Comparison of ENCODE assay signal across 25 cellular contexts in the genomic region with DNA sequence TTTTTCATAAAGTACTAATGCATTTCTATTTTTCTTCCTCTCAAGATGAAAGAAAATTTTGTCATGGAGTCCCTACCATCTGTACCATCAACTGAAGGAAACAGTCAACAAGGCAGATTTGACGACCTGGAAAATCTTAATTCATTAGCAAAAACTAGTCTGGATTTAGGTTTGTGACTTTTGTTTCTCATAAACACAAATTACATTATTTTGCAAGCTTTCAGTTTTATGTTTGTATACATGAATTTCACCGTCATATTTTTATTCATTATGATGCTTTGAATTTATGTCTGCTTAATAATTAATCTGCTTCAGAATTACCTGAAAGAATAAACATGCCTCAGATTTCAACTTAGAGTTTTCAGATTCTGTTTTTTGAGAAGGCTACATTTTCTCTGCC.
DNase-seq lines count a peak whose midpoint lies in the region; ATAC-seq, FAIRE-seq and TF ChIP-seq lines count a peak whose summit lies in the region.
"Had no signal": no experiment of that assay in that cellular context is flagged by ENCODE, and none has a peak within 500 bp of the region (broad histone marks: within the 10 kb centered on the region; RNA-seq: fewer than 3 reads in every experiment).

No MANE protein-coding gene starts in this region.

- CTCF ChIA-PET in HepG2 (lab: Yijun Ruan, JAX; ENCODE audit: low intra/inter-chr PET ratio, low total read pairs) (no interaction called here), K562 (lab: Yijun Ruan, JAX; ENCODE audit: low intra/inter-chr PET ratio) (no interaction called here)

- FAIRE-seq in HepG2 (lab: Jason Lieb, UNC) (no peak), K562 (lab: Jason Lieb, UNC) (no peak)
- FAIRE-seq: GM12892, GM18507 had no signal

- no peak for TF ChIP-seq POLR2A in HepG2 (IDR thresholded peaks at IDR 0.05; ENCODE audit: insufficient read depth in 1 of 2, low read depth in 2 of 2, low read length in 2 of 2)
- TF ChIP-seq POLR2A in right lobe of liver (IDR thresholded peaks at IDR 0.05): no peak
- TF ChIP-seq POLR2A in K562 (conservative IDR thresholded peaks at IDR 0.05): no peak

- H3K27me3 Mint-ChIP-seq in activated CD4-positive, alpha-beta T cell treated with anti-CD3 and anti-CD28 coated beads, Interleukin-2, amount 10 ng/mL, durations not matched to agents 24 days and 14 days: no peaks in the 10 kb centered on the region
- H3K27me3 Mint-ChIP-seq: CD4-positive, alpha-beta memory T cell; CD4-positive, CD25-positive, alpha-beta regulatory T cell; CD8-positive, alpha-beta memory T cell had no signal

- no peak overlapping the region for H3K4me3 Mint-ChIP-seq in activated CD4-positive, alpha-beta T cell treated with anti-CD3 and anti-CD28 coated beads, Interleukin-2, amount 10 ng/mL, durations not matched to agents 24 days and 14 days
- H3K4me3 Mint-ChIP-seq: CD14-positive monocyte; CD4-positive, alpha-beta memory T cell; CD4-positive, CD25-positive, alpha-beta regulatory T cell; CD8-positive, alpha-beta memory T cell had no signal

- H4K20me1 ChIP-seq in HepG2 (ENCODE audit: insufficient read depth, low read length) (no peaks in the 10 kb centered on the region), K562 (replicated peaks; ENCODE audit: control insufficient read depth, insufficient read depth, low read length) (no peaks in the 10 kb centered on the region)
- H4K20me1 ChIP-seq: BLaER1 had no signal

- in situ Hi-C loops in HepG2 (cut with HindIII; ENCODE audit: extremely low pct_ligation_motif_present, low pct_unique_long_range_greater_than_20kb): no loop called here
- in situ Hi-C loops in K562 (cut with MboI): no loop called here

- H3K9me3 ChIP-seq in HepG2 (ENCODE audit: low read length) (peaks cover 5% of the 10 kb centered on the region), right lobe of liver (no peaks in the 10 kb centered on the region), K562 (replicated peaks; ENCODE audit: control insufficient read depth, insufficient read depth, low read depth, low read length) (no peaks in the 10 kb centered on the region)
- H3K9me3 ChIP-seq: BE2C had no signal

- TF ChIP-seq EP300 in HepG2 (IDR thresholded peaks at IDR 0.05; ENCODE audit: low read depth in 2 of 2, low read length in 2 of 2): no peak
- no peak for TF ChIP-seq EP300 in HepG2 (CRISPR knock-in tag; IDR thresholded peaks at IDR 0.05; ENCODE audit: borderline replicate concordance)
- TF ChIP-seq EP300 in K562 (IDR thresholded peaks at IDR 0.05; ENCODE audit: low read length): no peak

- no peak for TF ChIP-seq CTCF in HepG2 (CRISPR knock-in tag; IDR thresholded peaks at IDR 0.05)
- TF ChIP-seq CTCF in right lobe of liver (IDR thresholded peaks at IDR 0.05): no peak
- TF ChIP-seq CTCF in K562 (IDR thresholded peaks at IDR 0.05 in 2 of 3, conservative IDR thresholded peaks at IDR 0.05 in 1 of 3; ENCODE audit: insufficient read depth in 2 of 3, low read depth in 1 of 3, low read length in 3 of 3): no peak

- H3K9me1 ChIP-seq in K562 (ENCODE audit: control insufficient read depth, insufficient read depth, low read length): no peaks in the 10 kb centered on the region

- H3K27ac ChIP-seq in HepG2 (ENCODE audit: extremely low read length, insufficient read depth, low read length) (no peak overlapping the region), right lobe of liver (no peak overlapping the region), K562 (ENCODE audit: extremely low read depth, low read depth, low read length) (no peak overlapping the region)
- H3K27ac ChIP-seq: 22Rv1, BLaER1 had no signal

- H3K36me3 Mint-ChIP-seq in activated CD4-positive, alpha-beta T cell treated with anti-CD3 and anti-CD28 coated beads, Interleukin-2, amount 10 ng/mL, durations not matched to agents 24 days and 14 days (ENCODE audit: low read depth): peaks cover 8% of the 10 kb centered on the region
- H3K36me3 Mint-ChIP-seq: CD14-positive monocyte had no signal

- ATAC-seq in HepG2 (no peak), right lobe of liver (no peak), K562 (no peak)
- ATAC-seq: GM12878 had no signal

- no TSS peak for BruUV-seq in HepG2 (replicated peaks; lab: Mats Ljungman, UMichigan)
- no TSS peak for BruUV-seq in K562 (replicated peaks; lab: Mats Ljungman, UMichigan)

- WGBS in HepG2 (ENCODE audit: low lambda C conversion rate): 95% methylated on average over 2 of the region's 2 CpGs
- WGBS in right lobe of liver (ENCODE audit: insufficient coverage, low coverage, low lambda C conversion rate, missing lambda C conversion rate): 100% methylated on average over 2 of the region's 2 CpGs
- 0% methylated on average over 2 of the region's 2 CpGs for WGBS in K562 (ENCODE audit: insufficient coverage, low coverage, missing lambda C conversion rate)

- H3K36me3 ChIP-seq in HepG2 (replicated peaks in 1 of 2; ENCODE audit: control insufficient read depth in 1 of 2, insufficient read depth in 2 of 2, low read length in 2 of 2): no peaks in the 10 kb centered on the region
- peaks cover 0 to 15% (median 3%) of the 10 kb centered on the region in 4 donors for H3K36me3 ChIP-seq in right lobe of liver
- no peaks in the 10 kb centered on the region for H3K36me3 ChIP-seq in K562 (ENCODE audit: control insufficient read depth, insufficient read depth, low read length)
- H3K36me3 ChIP-seq: BE2C, BLaER1 had no signal

- TF ChIP-seq RAD21 in HepG2 (CRISPR knock-in tag; IDR thresholded peaks at IDR 0.05): no peak
- no peak for TF ChIP-seq RAD21 in K562 (CRISPR knock-in tag; conservative IDR thresholded peaks at IDR 0.05 in 1 of 2, IDR thresholded peaks at IDR 0.05 in 1 of 2)

- intact Hi-C loops in HepG2 (cut with micrococcal nuclease; ENCODE audit: unreplicated experiment): no loop called here
- intact Hi-C loops in right lobe of liver (cut with DNase I): no loop called here
- intact Hi-C loops in K562 (cut with micrococcal nuclease): no loop called here
- intact Hi-C loops in activated CD4-positive, alpha-beta T cell treated with anti-CD3 and anti-CD28 coated beads, Interleukin-2, amount 10 ng/mL, durations not matched to agents 24 days and 14 days (cut with micrococcal nuclease): no loop called here

- H2AFZ ChIP-seq in HepG2 (ENCODE audit: low read length): no peak overlapping the region
- H2AFZ ChIP-seq in K562 (ENCODE audit: low read depth, low read length): no peak overlapping the region

- POLR2A ChIA-PET in HepG2 (lab: Yijun Ruan, JAX) (no interaction called here), K562 (lab: Yijun Ruan, JAX) (no interaction called here)

- H3K9ac ChIP-seq in HepG2 (ENCODE audit: insufficient read depth, low read depth, low read length) (no peak overlapping the region), K562 (ENCODE audit: insufficient read depth in 1 of 2, low read depth in 2 of 2, low read length in 2 of 2) (no peak overlapping the region)
- H3K9ac ChIP-seq: BLaER1 had no signal

- DNase-seq in HepG2 (ENCODE audit: low spot score) (no peak), right lobe of liver (no peak), K562 (ENCODE audit: extremely low read depth in 1 of 4, low spot score in 3 of 4) (no peak), NCI-H1417 (lab: John Stamatoyannopoulos, UW) (no peak)
- DNase-seq in activated CD4-positive, alpha-beta T cell treated with anti-CD3 and anti-CD28 coated beads, Interleukin-2, amount 10 ng/mL, durations not matched to agents 24 days and 14 days: no peak
- DNase-seq: ACHN; BE2C; C1 segment of cervical spinal cord; CD4-positive, alpha-beta memory T cell; CD4-positive, CD25-positive, alpha-beta regulatory T cell; CD8-positive, alpha-beta memory T cell; COR-L47; DMS 273 treated with DMSO at 0.1 percent for 48 hours; DMS153; DMS53; DMS79; DND-41; EL; GDM1 had no signal

- H3K27me3 ChIP-seq in HepG2 (ENCODE audit: control insufficient read depth in 1 of 2, insufficient read depth in 2 of 2, low read length in 2 of 2): no peaks in the 10 kb centered on the region
- H3K27me3 ChIP-seq in right lobe of liver: no peaks in the 10 kb centered on the region
- no peaks in the 10 kb centered on the region; a peak in 1 of 5 replicates for H3K27me3 ChIP-seq in K562 (ENCODE audit: control insufficient read depth in 2 of 2, insufficient read depth in 2 of 2, low read length in 2 of 2)
- H3K27me3 ChIP-seq: BE2C, BLaER1 had no signal

- H3K4me1 ChIP-seq in HepG2 (ENCODE audit: insufficient read depth, low read length) (no peaks in the 10 kb centered on the region), right lobe of liver (no peaks in the 10 kb centered on the region), K562 (replicated peaks in 1 of 2; ENCODE audit: control insufficient read depth in 2 of 2, insufficient read depth in 2 of 2, low read length in 2 of 2) (no peaks in the 10 kb centered on the region)
- H3K4me1 ChIP-seq: BE2C, BLaER1 had no signal

- H3K27ac Mint-ChIP-seq in activated CD4-positive, alpha-beta T cell treated with anti-CD3 and anti-CD28 coated beads, Interleukin-2, amount 10 ng/mL, durations not matched to agents 24 days and 14 days: no peak overlapping the region
- H3K27ac Mint-ChIP-seq: CD14-positive monocyte; CD4-positive, alpha-beta memory T cell; CD4-positive, CD25-positive, alpha-beta regulatory T cell; CD8-positive, alpha-beta memory T cell had no signal

- H3K79me2 ChIP-seq in HepG2 (ENCODE audit: insufficient read depth, low read length) (no peaks in the 10 kb centered on the region), K562 (ENCODE audit: control insufficient read depth, insufficient read depth, low read length) (no peaks in the 10 kb centered on the region)

- H3K4me2 ChIP-seq in HepG2 (ENCODE audit: low read depth, low read length) (no peak overlapping the region), K562 (ENCODE audit: insufficient read depth, low read length) (no peak overlapping the region)
- H3K4me2 ChIP-seq: BLaER1 had no signal

- H3K9me3 Mint-ChIP-seq in activated CD4-positive, alpha-beta T cell treated with anti-CD3 and anti-CD28 coated beads, Interleukin-2, amount 10 ng/mL, durations not matched to agents 24 days and 14 days: peaks cover 3% of the 10 kb centered on the region
- H3K9me3 Mint-ChIP-seq: CD8-positive, alpha-beta memory T cell had no signal

- no peaks in the 10 kb centered on the region for H3K4me1 Mint-ChIP-seq in activated CD4-positive, alpha-beta T cell treated with anti-CD3 and anti-CD28 coated beads, Interleukin-2, amount 10 ng/mL, durations not matched to agents 24 days and 14 days
- H3K4me1 Mint-ChIP-seq: CD14-positive monocyte; CD4-positive, alpha-beta memory T cell; CD8-positive, alpha-beta memory T cell had no signal

- H3K4me3 ChIP-seq in HepG2 (replicated peaks in 1 of 3; ENCODE audit: insufficient read depth in 1 of 3, low read depth in 2 of 3, low read length in 3 of 3) (no peak overlapping the region), right lobe of liver (no peak overlapping the region), K562 (no peak overlapping the region)
- H3K4me3 ChIP-seq: BLaER1, GM12878 had no signal

TF ChIP-seq in HepG2, 621 proteins besides CTCF, POLR2A, EP300 and RAD21 (continues in another document):
- TF ChIP-seq MAFF (IDR thresholded peaks at IDR 0.05; ENCODE audit: low read depth, low read length): peak; percentile 55
- TF ChIP-seq MAFK (conservative IDR thresholded peaks at IDR 0.05 in 1 of 2, IDR thresholded peaks at IDR 0.05 in 1 of 2; ENCODE audit: low read length in 2 of 2): peak; percentile 51 to 56
